17 cellular contexts compared by ENCODE assay signal in the genomic region with DNA sequence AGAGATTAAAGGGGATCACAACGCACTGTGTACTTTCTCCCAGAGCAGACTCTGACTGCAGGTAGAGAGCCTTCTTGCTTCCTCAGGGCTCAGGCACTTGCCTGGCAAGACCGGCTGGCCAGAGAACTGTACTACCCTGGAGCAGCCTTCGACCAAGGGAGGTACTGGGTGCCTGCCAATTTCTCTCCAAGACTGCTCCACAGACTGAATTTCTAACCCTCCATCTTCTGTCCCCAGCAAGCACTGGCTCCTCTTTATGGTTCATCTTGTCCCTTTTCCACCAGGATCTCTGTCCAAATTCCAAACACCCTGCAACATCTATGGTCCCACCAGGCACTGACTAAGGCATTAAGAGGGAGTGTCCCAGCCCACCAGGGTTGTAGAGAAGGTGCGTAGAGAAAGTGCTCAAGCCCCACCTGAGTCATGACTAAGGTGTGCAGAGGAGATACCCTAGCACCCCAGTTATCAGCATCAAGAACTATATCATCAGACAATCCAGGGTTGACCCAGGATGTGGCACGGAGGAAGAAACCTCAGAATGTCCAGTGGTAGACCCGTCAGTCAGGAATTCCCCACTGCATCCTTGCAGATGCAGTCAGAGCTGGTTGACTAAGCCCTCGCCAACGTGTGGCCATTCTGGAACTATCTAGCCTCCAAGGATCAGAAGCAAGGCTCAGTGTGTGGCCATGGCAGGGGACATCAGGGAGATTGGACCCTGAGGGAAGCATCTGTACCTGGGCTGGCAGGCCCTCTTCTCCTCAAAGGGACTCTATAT.
DNase-seq lines count a peak whose midpoint lies in the region; ATAC-seq, FAIRE-seq and TF ChIP-seq lines count a peak whose summit lies in the region.
"Had no signal": no experiment of that assay in that cellular context is flagged by ENCODE, and none has a peak within 500 bp of the region (broad histone marks: within the 10 kb centered on the region; RNA-seq: fewer than 3 reads in every experiment).

No MANE protein-coding gene starts in this region.

- intact Hi-C loops in Calu3 (cut with micrococcal nuclease; ENCODE audit: unreplicated experiment) (no loop called here), Right ventricle myocardium superior (cut with DNase I) (no loop called here)

- H3K4me1 ChIP-seq in lung (ENCODE audit: control insufficient read depth in 2 of 2, insufficient read depth in 2 of 2, low read length in 2 of 2), result no peaks in the 10 kb centered on the region
- H3K4me1 ChIP-seq: breast epithelium had no signal

- FAIRE-seq in urothelium cell line (lab: Jason Lieb, UNC), result peak; percentile 53

- H3K27ac Mint-ChIP-seq in activated naive CD8-positive, alpha-beta T cell treated with anti-CD3 and anti-CD28 coated beads for 36 hours, result peak overlapping the region; percentile 14
- no peak overlapping the region for H3K27ac Mint-ChIP-seq in activated naive CD8-positive, alpha-beta T cell treated with anti-CD3 and anti-CD28 coated beads, Interleukin-2, amount 50 U/mL, for 24 hours
- no peak overlapping the region for H3K27ac Mint-ChIP-seq in Calu3 (ENCODE audit: unreplicated experiment)
- H3K27ac Mint-ChIP-seq: activated CD4-positive, alpha-beta T cell treated with anti-CD3 and anti-CD28 coated beads, Interleukin-2, amount 10 ng/mL, durations not matched to agents 7 days and 5 days; T-helper 2 cell treated with Interferon-gamma antibody and Interleukin-4, amounts not matched to agents 5 μg/mL and 100 μg/mL, for 36 hours had no signal

- 90 to 94% methylated on average over 8 of the region's 8 CpGs for WGBS in lung, 2 donors

- H3K36me3 Mint-ChIP-seq in activated naive CD8-positive, alpha-beta T cell treated with anti-CD3 and anti-CD28 coated beads for 36 hours, result peaks cover 7% of the 10 kb centered on the region
- H3K36me3 Mint-ChIP-seq in activated naive CD8-positive, alpha-beta T cell treated with anti-CD3 and anti-CD28 coated beads, Interleukin-2, amount 50 U/mL, for 24 hours (ENCODE audit: low read depth), result peaks cover 21% of the 10 kb centered on the region
- peaks cover 43% of the 10 kb centered on the region for H3K36me3 Mint-ChIP-seq in Calu3 (ENCODE audit: insufficient read depth, unreplicated experiment)

- H3K27ac ChIP-seq in brain microvascular endothelial cell (no peak overlapping the region), lung (ENCODE audit: low read depth in 1 of 2, low read length in 1 of 2) (no peak overlapping the region)
- H3K27ac ChIP-seq: breast epithelium, skin epidermis had no signal

- no peak overlapping the region for H3K4me3 Mint-ChIP-seq in activated naive CD8-positive, alpha-beta T cell treated with anti-CD3 and anti-CD28 coated beads for 36 hours
- H3K4me3 Mint-ChIP-seq in activated naive CD8-positive, alpha-beta T cell treated with anti-CD3 and anti-CD28 coated beads, Interleukin-2, amount 50 U/mL, for 24 hours, result no peak overlapping the region
- no peak overlapping the region for H3K4me3 Mint-ChIP-seq in Calu3 (ENCODE audit: low read depth, unreplicated experiment)
- H3K4me3 Mint-ChIP-seq: activated CD4-positive, alpha-beta T cell treated with anti-CD3 and anti-CD28 coated beads, Interleukin-2, amount 10 ng/mL, durations not matched to agents 7 days and 5 days; stimulated activated naive CD8-positive, alpha-beta T cell treated with anti-CD3 and anti-CD28 coated beads, Interleukin-15, amount 100 ng/mL, for 72 hours; T-helper 2 cell treated with Interferon-gamma antibody and Interleukin-4, amounts not matched to agents 5 μg/mL and 100 μg/mL, for 36 hours had no signal

- ATAC-seq in activated naive CD8-positive, alpha-beta T cell treated with anti-CD3 and anti-CD28 coated beads, Interleukin-2, amount 50 U/mL, for 24 hours, result no peak
- no peak for ATAC-seq in lung (ENCODE audit: insufficient read depth, low FRiP score)
- ATAC-seq in GM19328 (IDR thresholded peaks at IDR 0.05; ENCODE audit: unreplicated experiment), result no peak
- no peak for ATAC-seq in Right ventricle myocardium superior (ENCODE audit: poor library complexity)
- ATAC-seq: stimulated activated naive CD8-positive, alpha-beta T cell treated with anti-CD3 and anti-CD28 coated beads, Interleukin-15, amount 100 ng/mL, for 72 hours had no signal

- H3K4me3 ChIP-seq in brain microvascular endothelial cell (ENCODE audit: low read depth, low read length) (no peak overlapping the region), lung (no peak overlapping the region)
- H3K4me3 ChIP-seq: breast epithelium, skin epidermis had no signal

- H3K36me3 ChIP-seq in brain microvascular endothelial cell (replicated peaks) (peaks cover 16% of the 10 kb centered on the region), lung (ENCODE audit: control insufficient read depth in 2 of 2, insufficient read depth in 2 of 2, low read length in 2 of 2) (peaks cover 22 to 65% of the 10 kb centered on the region in 2 donors)

- CTCF ChIA-PET in Calu3 (lab: Charles Lee), result no interaction called here

- no peaks in the 10 kb centered on the region for H3K27me3 Mint-ChIP-seq in activated naive CD8-positive, alpha-beta T cell treated with anti-CD3 and anti-CD28 coated beads for 36 hours
- no peaks in the 10 kb centered on the region for H3K27me3 Mint-ChIP-seq in activated naive CD8-positive, alpha-beta T cell treated with anti-CD3 and anti-CD28 coated beads, Interleukin-2, amount 50 U/mL, for 24 hours
- no peaks in the 10 kb centered on the region for H3K27me3 Mint-ChIP-seq in Calu3 (ENCODE audit: unreplicated experiment)
- H3K27me3 Mint-ChIP-seq: activated CD4-positive, alpha-beta T cell treated with anti-CD3 and anti-CD28 coated beads, Interleukin-2, amount 10 ng/mL, durations not matched to agents 7 days and 5 days; stimulated activated naive CD8-positive, alpha-beta T cell treated with anti-CD3 and anti-CD28 coated beads, Interleukin-15, amount 100 ng/mL, for 72 hours had no signal

- BruUV-seq in Calu3 (replicated peaks; lab: Mats Ljungman, UMichigan), result no TSS peak

- H3K27me3 ChIP-seq in brain microvascular endothelial cell (replicated peaks) (no peaks in the 10 kb centered on the region), lung (ENCODE audit: control insufficient read depth, insufficient read depth) (no peaks in the 10 kb centered on the region)
- H3K27me3 ChIP-seq: breast epithelium had no signal

- no peaks in the 10 kb centered on the region for H3K9me3 Mint-ChIP-seq in activated naive CD8-positive, alpha-beta T cell treated with anti-CD3 and anti-CD28 coated beads for 36 hours
- no peaks in the 10 kb centered on the region for H3K9me3 Mint-ChIP-seq in activated naive CD8-positive, alpha-beta T cell treated with anti-CD3 and anti-CD28 coated beads, Interleukin-2, amount 50 U/mL, for 24 hours
- no peaks in the 10 kb centered on the region for H3K9me3 Mint-ChIP-seq in Calu3 (ENCODE audit: low read depth, unreplicated experiment)
- H3K9me3 Mint-ChIP-seq: activated CD4-positive, alpha-beta T cell treated with anti-CD3 and anti-CD28 coated beads, Interleukin-2, amount 10 ng/mL, durations not matched to agents 7 days and 5 days; stimulated activated naive CD8-positive, alpha-beta T cell treated with anti-CD3 and anti-CD28 coated beads, Interleukin-15, amount 100 ng/mL, for 72 hours; T-helper 2 cell treated with Interferon-gamma antibody and Interleukin-4, amounts not matched to agents 5 μg/mL and 100 μg/mL, for 36 hours had no signal

- DNase-seq in activated naive CD8-positive, alpha-beta T cell treated with anti-CD3 and anti-CD28 coated beads for 36 hours, result no peak
- no peak for DNase-seq in activated naive CD8-positive, alpha-beta T cell treated with anti-CD3 and anti-CD28 coated beads, Interleukin-2, amount 50 U/mL, for 24 hours
- DNase-seq in brain microvascular endothelial cell (peak; percentile 69), lung (ENCODE audit: low spot score) (peak; percentile 25), urothelium cell line (ENCODE audit: low spot score) (no peak), Calu3 (no peak), Right ventricle myocardium superior (no peak)
- DNase-seq: activated CD4-positive, alpha-beta T cell treated with anti-CD3 and anti-CD28 coated beads, Interleukin-2, amount 10 ng/mL, durations not matched to agents 7 days and 5 days; activated effector memory CD4-positive, alpha-beta T cell treated with Interleukin-2 at 50 U/mL for 16 hours; KBM-7; NCI-H146; NCI-H526 had no signal

- TF ChIP-seq CTCF in brain microvascular endothelial cell (IDR thresholded peaks at IDR 0.05; ENCODE audit: low read depth, low read length, missing control alignments) (no peak), lung (IDR thresholded peaks at IDR 0.05; ENCODE audit: control extremely low read depth, extremely low read depth) (no peak), Calu3 (IDR thresholded peaks at IDR 0.05; ENCODE audit: unreplicated experiment) (no peak)

- no peaks in the 10 kb centered on the region for H3K4me1 Mint-ChIP-seq in activated naive CD8-positive, alpha-beta T cell treated with anti-CD3 and anti-CD28 coated beads for 36 hours
- H3K4me1 Mint-ChIP-seq in activated naive CD8-positive, alpha-beta T cell treated with anti-CD3 and anti-CD28 coated beads, Interleukin-2, amount 50 U/mL, for 24 hours, result no peaks in the 10 kb centered on the region
- H3K4me1 Mint-ChIP-seq in Calu3 (ENCODE audit: low read depth, unreplicated experiment), result no peaks in the 10 kb centered on the region
- H3K4me1 Mint-ChIP-seq: activated CD4-positive, alpha-beta T cell treated with anti-CD3 and anti-CD28 coated beads, Interleukin-2, amount 10 ng/mL, durations not matched to agents 7 days and 5 days had no signal

- H3K9me3 ChIP-seq in lung (ENCODE audit: control insufficient read depth in 2 of 2, insufficient read depth in 1 of 2, low read length in 1 of 2), result no peaks in the 10 kb centered on the region
- H3K9me3 ChIP-seq: breast epithelium had no signal

- in situ Hi-C loops in brain microvascular endothelial cell (cut with HindIII; ENCODE audit: low pct_ligation_motif_present, low sequenced_read_pairs), result no loop called here

Comparison
In these comparisons a context has a peak if more than half of its experiments do, and no peak if none do; other contexts are left out.
1. DNase-seq: peak in brain microvascular endothelial cell (single experiment) and lung (single experiment); none in activated naive CD8-positive, alpha-beta T cell treated with anti-CD3 and anti-CD28 coated beads for 36 hours (single experiment), activated naive CD8-positive, alpha-beta T cell treated with anti-CD3 and anti-CD28 coated beads, Interleukin-2, amount 50 U/mL, for 24 hours (single experiment), urothelium cell line (single experiment), Calu3 (single experiment) and Right ventricle myocardium superior (single experiment).